In the genomic region with DNA sequence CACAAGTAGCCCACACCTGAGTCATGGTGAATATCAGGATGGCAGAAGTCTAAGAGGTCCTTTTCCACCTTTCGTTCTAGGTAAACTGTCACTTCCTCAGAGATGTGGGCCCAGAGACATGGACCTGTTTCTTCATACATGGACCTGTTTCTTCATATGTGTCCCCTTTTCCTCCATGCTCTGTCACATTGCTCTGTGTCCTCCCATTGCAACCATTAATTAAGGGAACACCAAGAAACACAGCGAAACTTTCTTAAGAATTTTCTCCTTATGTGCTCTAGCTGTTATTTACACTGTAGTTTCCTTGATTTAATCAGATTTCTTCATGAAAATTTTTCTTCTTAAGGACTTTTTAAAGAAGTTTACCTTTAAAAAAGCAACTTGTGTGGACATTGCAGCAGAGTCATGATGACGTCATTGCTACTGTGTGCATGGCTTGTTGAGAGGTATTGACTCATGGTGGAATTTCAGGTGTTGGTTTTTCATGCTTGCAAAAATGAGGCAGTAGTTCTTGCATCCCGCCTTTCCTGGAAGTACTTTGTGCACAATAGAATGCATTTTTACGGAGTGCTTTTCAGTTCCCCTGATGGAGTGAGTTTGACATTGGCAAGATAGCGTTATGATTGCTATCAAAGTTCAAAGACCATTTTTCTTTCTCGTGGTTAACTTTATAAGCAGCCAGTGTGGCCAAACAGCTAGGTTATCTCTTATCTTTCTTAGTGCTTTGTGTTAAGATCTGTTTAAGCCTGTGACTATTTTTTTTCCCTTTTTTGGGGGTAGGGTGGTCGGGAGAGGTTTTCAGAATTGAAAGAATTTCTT, we compare ENCODE assay signal across 2 cellular contexts.
TF ChIP-seq lines count a peak whose summit lies in the region.

No MANE protein-coding gene starts in this region.

TF ChIP-seq in IMR-90, 13 proteins besides CTCF, POLR2A, EP300 and RAD21:
- TF ChIP-seq MXI1 (IDR thresholded peaks at IDR 0.05; ENCODE audit: borderline replicate concordance, low read depth, low read length): no peak

TF ChIP-seq in GM12878, 131 proteins besides CTCF, POLR2A, EP300 and RAD21:
- peak; percentile 71 for TF ChIP-seq ATF7 (IDR thresholded peaks at IDR 0.05; ENCODE audit: low read depth)
- no peak for TF ChIP-seq MXI1 (IDR thresholded peaks at IDR 0.05; ENCODE audit: low read depth, low read length)
